Comparison of ENCODE assay signal across 8 cellular contexts in the genomic region with DNA sequence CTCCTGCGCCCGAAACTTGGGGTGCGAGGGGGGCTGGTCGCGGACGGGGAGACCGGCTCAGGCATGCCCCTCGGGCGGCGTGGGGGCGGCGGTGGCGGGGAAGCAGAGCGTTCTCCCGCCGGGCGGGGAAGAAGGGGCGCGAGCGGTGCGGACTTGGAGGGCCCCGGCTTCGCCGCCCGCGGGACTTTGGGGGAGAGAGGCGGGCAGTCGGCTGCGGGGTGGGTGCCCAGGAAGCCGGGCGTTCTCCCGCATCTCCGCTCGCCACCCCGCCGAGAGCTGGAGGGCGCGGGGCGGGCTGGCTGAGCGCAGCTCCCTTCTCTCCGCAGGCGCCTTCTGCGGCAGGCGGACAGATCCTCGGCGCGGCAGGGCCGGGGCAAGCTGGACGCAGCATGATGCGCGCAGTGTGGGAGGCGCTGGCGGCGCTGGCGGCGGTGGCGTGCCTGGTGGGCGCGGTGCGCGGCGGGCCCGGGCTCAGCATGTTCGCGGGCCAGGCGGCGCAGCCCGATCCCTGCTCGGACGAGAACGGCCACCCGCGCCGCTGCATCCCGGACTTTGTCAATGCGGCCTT. TPM values are rescaled to one million over a fixed set of nuclear protein-coding genes. Genes with fewer than 3 reads are reported as not detected.
DNase-seq lines count a peak whose midpoint lies in the region; ATAC-seq and TF ChIP-seq lines count a peak whose summit lies in the region.

No MANE protein-coding gene starts in this region.

- H3K4me3 ChIP-seq in GM12864 (ENCODE audit: low read depth, low read length) (peak overlapping the region; percentile 61), OCI-LY3 (ENCODE audit: low read length) (peak overlapping the region; percentile 96), coronary artery (peak overlapping the region; percentile 75), mesenchymal stem cell (ENCODE audit: insufficient read depth in 1 of 2, low read depth in 1 of 2, low read length in 2 of 2) (peak overlapping the region; percentile 66 to 69), urinary bladder (ENCODE audit: low read depth, low read length) (peak overlapping the region; percentile 63)

- no peak overlapping the region for H2BK120ac ChIP-seq in mesenchymal stem cell (ENCODE audit: low read depth, low read length)

- no peak overlapping the region for H3K4ac ChIP-seq in mesenchymal stem cell (ENCODE audit: low read depth in 1 of 2, low read length in 2 of 2)

- no peak for DNase-seq in GM12864 (ENCODE audit: low read depth)
- no peak for DNase-seq in coronary artery (ENCODE audit: low spot score)
- DNase-seq in mesenchymal stem cell = peak; percentile 14

- no peak overlapping the region for H3K14ac ChIP-seq in mesenchymal stem cell (ENCODE audit: low read length in 2 of 2)

- WGBS in mesenchymal stem cell = 1% methylated on average over 64 of the region's 76 CpGs
- under 1% methylated on average over 75 of the region's 76 CpGs for WGBS in urinary bladder

- no peak overlapping the region for H3K18ac ChIP-seq in mesenchymal stem cell (ENCODE audit: low read depth in 1 of 2, low read length in 2 of 2)

- H3K36me3 ChIP-seq in OCI-LY3 (replicated peaks; ENCODE audit: low read depth, low read length) (peaks cover 4% of the 10 kb centered on the region), mesenchymal stem cell (ENCODE audit: control insufficient read depth in 1 of 2, insufficient read depth in 2 of 2, low read depth in 1 of 2, low read length in 2 of 2) (no peaks in the 10 kb centered on the region), urinary bladder (ENCODE audit: insufficient read depth) (no peaks in the 10 kb centered on the region)

- H3K23ac ChIP-seq in mesenchymal stem cell (ENCODE audit: low read length in 2 of 2) = peak overlapping the region in 1 of 2 experiments; percentile 23

- ATAC-seq in GM19395 (IDR thresholded peaks at IDR 0.05; ENCODE audit: unreplicated experiment) = no peak
- ATAC-seq in HG02973 (IDR thresholded peaks at IDR 0.05; ENCODE audit: unreplicated experiment) = no peak
- no peak for ATAC-seq in HG03095 (IDR thresholded peaks at IDR 0.05; ENCODE audit: unreplicated experiment)

- peak overlapping the region; percentile 88 for H3K9ac ChIP-seq in OCI-LY3 (ENCODE audit: low read length)
- no peak overlapping the region for H3K9ac ChIP-seq in mesenchymal stem cell (ENCODE audit: low read length)

- H3K27me3 ChIP-seq in OCI-LY3 (ENCODE audit: low read depth, low read length) (no peaks in the 10 kb centered on the region), mesenchymal stem cell (ENCODE audit: control insufficient read depth in 1 of 2, insufficient read depth in 1 of 2, low read length in 2 of 2) (peaks cover 67 to 68% of the 10 kb centered on the region in 2 experiments)

- no peaks in the 10 kb centered on the region for H3K79me1 ChIP-seq in mesenchymal stem cell (replicated peaks; ENCODE audit: low read length, poor library complexity, severe bottlenecking)

- TF ChIP-seq CTCF in GM12864 (IDR thresholded peaks at IDR 0.05; ENCODE audit: low read depth, low read length, missing control alignments) = no peak
- TF ChIP-seq CTCF in OCI-LY3 (IDR thresholded peaks at IDR 0.05; ENCODE audit: low read depth, low read length) = no peak
- TF ChIP-seq CTCF in coronary artery (IDR thresholded peaks at IDR 0.05) = no peak

- no peak overlapping the region for H2BK15ac ChIP-seq in mesenchymal stem cell (ENCODE audit: low read depth, poor library complexity, severe bottlenecking)

- H3K79me2 ChIP-seq in OCI-LY3 (ENCODE audit: low read length) = no peaks in the 10 kb centered on the region

- H3K9me3 ChIP-seq in OCI-LY3 (ENCODE audit: insufficient read depth, low read length) (no peaks in the 10 kb centered on the region), mesenchymal stem cell (ENCODE audit: control insufficient read depth, low read length) (no peaks in the 10 kb centered on the region)

- H3K4me2 ChIP-seq in OCI-LY3 (ENCODE audit: low read length) (peak overlapping the region; percentile 64), mesenchymal stem cell (ENCODE audit: low read length, poor library complexity, severe bottlenecking) (peak overlapping the region; percentile 93)

- H4K20me1 ChIP-seq in OCI-LY3 (ENCODE audit: insufficient read depth, low read length) = no peaks in the 10 kb centered on the region

- no peak overlapping the region for H4K8ac ChIP-seq in mesenchymal stem cell (ENCODE audit: low read length)

- no peak overlapping the region for H3K27ac ChIP-seq in OCI-LY3 (ENCODE audit: low read length)
- H3K27ac ChIP-seq in coronary artery = no peak overlapping the region
- H3K27ac ChIP-seq in mesenchymal stem cell (ENCODE audit: low read length, poor library complexity, severe bottlenecking) = no peak overlapping the region
- H3K27ac ChIP-seq in urinary bladder (ENCODE audit: low read depth) = peak overlapping the region; percentile 60

- H2AK5ac ChIP-seq in mesenchymal stem cell (ENCODE audit: low read length, severe bottlenecking) = no peak overlapping the region

- H3K4me1 ChIP-seq in OCI-LY3 (ENCODE audit: low read length) (peaks cover 20% of the 10 kb centered on the region), mesenchymal stem cell (ENCODE audit: control insufficient read depth, insufficient read depth, low read depth, low read length) (peaks cover 22% of the 10 kb centered on the region), urinary bladder (ENCODE audit: insufficient read depth) (no peaks in the 10 kb centered on the region)

- no peak overlapping the region for H2BK5ac ChIP-seq in mesenchymal stem cell (ENCODE audit: low read depth, low read length, poor library complexity, severe bottlenecking)

- H2BK12ac ChIP-seq in mesenchymal stem cell (ENCODE audit: low read length in 2 of 2) = no peak overlapping the region

- H4K91ac ChIP-seq in mesenchymal stem cell (ENCODE audit: low read length) = no peak overlapping the region

- no peak overlapping the region for H2AFZ ChIP-seq in OCI-LY3 (ENCODE audit: low read depth, low read length)
- no peak overlapping the region for H2AFZ ChIP-seq in mesenchymal stem cell (ENCODE audit: low read depth, low read length)

RNA-seq across cellular contexts. Expression of gene NTN1, which starts 0.8 kb away (rescaled TPM):
- 0.14 TPM for polyA plus RNA-seq in mesenchymal stem cell (2013, experiment 1 of 2)
- polyA plus RNA-seq in mesenchymal stem cell (2013, experiment 2 of 2) = 0.19 TPM
- 9.7 TPM for total RNA-seq in urinary bladder
- 23.9 TPM for polyA plus RNA-seq in urinary bladder

RNA-seq across cellular contexts. Expression of gene PIK3R5, which starts 56.6 kb away (rescaled TPM):
- polyA plus RNA-seq in mesenchymal stem cell (2013, experiment 1 of 2) = not detected
- polyA plus RNA-seq in mesenchymal stem cell (2013, experiment 2 of 2) = not detected
- total RNA-seq in urinary bladder = 3.1 TPM
- 4.6 TPM for polyA plus RNA-seq in urinary bladder
